Comparison of ENCODE assay signal across 26 cellular contexts in the genomic region with DNA sequence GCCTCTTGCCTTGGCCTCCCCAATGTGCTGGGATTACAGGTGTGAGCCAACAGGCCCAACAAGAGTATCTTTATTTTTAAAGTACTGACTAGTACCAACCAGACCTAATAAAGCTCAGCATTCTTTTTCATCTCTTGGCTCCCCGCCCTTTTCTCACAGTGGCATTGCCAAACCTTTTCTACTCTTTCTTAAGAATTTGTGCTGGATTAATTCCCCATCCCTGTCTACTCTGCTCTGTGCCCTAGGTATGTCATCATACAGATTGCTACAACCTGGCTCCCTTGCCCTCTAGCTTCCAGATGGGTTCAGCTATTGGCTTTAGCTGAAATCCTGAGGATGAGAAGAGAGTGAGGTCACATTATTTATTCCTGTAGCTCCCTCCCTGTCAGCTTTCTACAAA. TPM values are rescaled to one million over a fixed set of nuclear protein-coding genes. Genes with fewer than 3 reads are reported as not detected.
DNase-seq lines count a peak whose midpoint lies in the region; ATAC-seq and TF ChIP-seq lines count a peak whose summit lies in the region.
"Had no signal": no experiment of that assay in that cellular context is flagged by ENCODE, and none has a peak within 500 bp of the region (broad histone marks: within the 10 kb centered on the region; RNA-seq: fewer than 3 reads in every experiment).

No MANE protein-coding gene starts in this region.

- dilution Hi-C loops in mammary epithelial cell (cut with HindIII; ENCODE audit: low sequenced_read_pairs) = no loop called here

- H3K27ac ChIP-seq in RWPE2 (ENCODE audit: poor library complexity, severe bottlenecking) (no peak overlapping the region), mammary epithelial cell (ENCODE audit: insufficient read depth, low read depth, low read length) (no peak overlapping the region), gastroesophageal sphincter (peak overlapping the region in 1 of 4 donors; percentile 24)
- H3K27ac ChIP-seq: SJCRH30 had no signal

- H3K9ac ChIP-seq in mammary epithelial cell (ENCODE audit: insufficient read depth, low read length) = no peak overlapping the region

- H3K36me3 ChIP-seq in RWPE2 (ENCODE audit: low read depth) = no peaks in the 10 kb centered on the region
- no peaks in the 10 kb centered on the region for H3K36me3 ChIP-seq in mammary epithelial cell (ENCODE audit: insufficient read depth, low read length)
- no peaks in the 10 kb centered on the region for H3K36me3 ChIP-seq in gastroesophageal sphincter
- H3K36me3 ChIP-seq: BE2C, SJCRH30 had no signal

- no peak overlapping the region for H2AFZ ChIP-seq in mammary epithelial cell (ENCODE audit: low read depth, low read length)

- no peak overlapping the region for H3K4me3 ChIP-seq in RWPE2 (ENCODE audit: severe bottlenecking)
- no peak overlapping the region for H3K4me3 ChIP-seq in mammary epithelial cell (replicated peaks in 1 of 3; ENCODE audit: insufficient read depth in 1 of 3, low read depth in 2 of 3, low read length in 3 of 3)
- H3K4me3 ChIP-seq in gastroesophageal sphincter = no peak overlapping the region
- H3K4me3 ChIP-seq: GM12878, K562, SJCRH30 had no signal

- no peaks in the 10 kb centered on the region for H3K79me2 ChIP-seq in mammary epithelial cell (ENCODE audit: insufficient read depth, low read length)

- H3K4me2 ChIP-seq in mammary epithelial cell (ENCODE audit: insufficient read depth, low read depth, low read length) = no peak overlapping the region

- ATAC-seq in RWPE2 (ENCODE audit: low read depth) (peak; percentile 56; the same call in 2 of the 3 replicates), gastroesophageal sphincter (peak; percentile 46), GM19328 (IDR thresholded peaks at IDR 0.05; ENCODE audit: unreplicated experiment) (no peak), GM21619 (IDR thresholded peaks at IDR 0.05; ENCODE audit: unreplicated experiment) (no peak)
- ATAC-seq: GM12878, K562, Right ventricle myocardium inferior, SK-N-SH treated with all-trans-retinoic acid at 6 μM for 48 hours had no signal

- CTCF ChIA-PET in mammary epithelial cell (lab: Charles Lee; ENCODE audit: low non-redundant PET) = interaction anchor here (0.7 kb wide), 1 partner anchor 213 kb away, joined by 3 read pairs; no protein-coding TSS in a partner anchor

- no peaks in the 10 kb centered on the region for H3K4me1 ChIP-seq in RWPE2 (ENCODE audit: insufficient read depth, poor library complexity, severe bottlenecking)
- no peaks in the 10 kb centered on the region for H3K4me1 ChIP-seq in mammary epithelial cell (ENCODE audit: insufficient read depth, low read length)
- peaks cover 0 to 3% (median 0%) of the 10 kb centered on the region in 3 donors for H3K4me1 ChIP-seq in gastroesophageal sphincter
- H3K4me1 ChIP-seq: BE2C, SJCRH30 had no signal

- in situ Hi-C loops in mammary epithelial cell (cut with MboI; ENCODE audit: low sequenced_read_pairs in 2 of 2) = no loop called here

- TF ChIP-seq CTCF in RWPE2 (IDR thresholded peaks at IDR 0.05; ENCODE audit: poor library complexity, severe bottlenecking) (no peak), mammary epithelial cell (conservative IDR thresholded peaks at IDR 0.05 in 1 of 2, IDR thresholded peaks at IDR 0.05 in 1 of 2; ENCODE audit: extremely low read depth in 1 of 2, insufficient read depth in 1 of 2, low read depth in 1 of 2, low read length in 2 of 2) (no peak), gastroesophageal sphincter (IDR thresholded peaks at IDR 0.05) (no peak)

- no peak for TF ChIP-seq POLR2A in gastroesophageal sphincter (IDR thresholded peaks at IDR 0.05)

- TF ChIP-seq EP300 in gastroesophageal sphincter (IDR thresholded peaks at IDR 0.05) = no peak

- WGBS in mammary epithelial cell (ENCODE audit: low coverage, missing lambda C conversion rate) = 20% methylated on average over 1 of the region's 1 CpG
- WGBS in gastroesophageal sphincter (ENCODE audit: low coverage in 1 of 2), 2 donors = 100% methylated on average over 1 of the region's 1 CpG; no CpG with 5 or more reads in 1 of the 2 donors

- H4K20me1 ChIP-seq in mammary epithelial cell (ENCODE audit: insufficient read depth, low read length) = no peaks in the 10 kb centered on the region

- DNase-seq in RWPE2 (ENCODE audit: low spot score) (no peak), mammary epithelial cell (peak; percentile 14), RKO (ENCODE audit: low spot score) (no peak), occipital lobe (lab: John Stamatoyannopoulos, UW) (no peak)
- DNase-seq: BE2C; CD8-positive, alpha-beta memory T cell; DMS 273 treated with DMSO at 0.1 percent for 48 hours; DMS79; EL; GDM1; Kasumi-1; MV-4-11; NCI-H1105; NCI-H1436 treated with DMSO at 0.1 percent for 48 hours; NCI-H1930; NCI-H446; NCI-H524 treated with DMSO at 0.1 percent for 48 hours; OCI-M1; SJCRH30 had no signal

- intact Hi-C loops in mammary epithelial cell (cut with micrococcal nuclease) = no loop called here

- no peaks in the 10 kb centered on the region for H3K27me3 ChIP-seq in RWPE2 (ENCODE audit: insufficient read depth, poor library complexity, severe bottlenecking)
- no peaks in the 10 kb centered on the region for H3K27me3 ChIP-seq in mammary epithelial cell (ENCODE audit: insufficient read depth, low read length)
- H3K27me3 ChIP-seq in gastroesophageal sphincter = no peaks in the 10 kb centered on the region
- H3K27me3 ChIP-seq: SJCRH30 had no signal

- BruUV-seq in mammary epithelial cell (replicated peaks; lab: Mats Ljungman, UMichigan) = no TSS peak

- H3K9me3 ChIP-seq in RWPE2 (ENCODE audit: severe bottlenecking) (no peaks in the 10 kb centered on the region), mammary epithelial cell (replicated peaks; ENCODE audit: insufficient read depth, low read length) (no peaks in the 10 kb centered on the region), gastroesophageal sphincter (no peaks in the 10 kb centered on the region)
- H3K9me3 ChIP-seq: BE2C, SJCRH30 had no signal

RNA-seq across cellular contexts. Expression of gene CCNI, which starts 34.9 kb away (rescaled TPM):
- total RNA-seq in mammary epithelial cell (100 to 1,000 TPM; 177 to 250 TPM), gastroesophageal sphincter (100 to 1,000 TPM; 307 to 378 (median 358) TPM), occipital lobe (408 TPM)
- polyA plus RNA-seq in mammary epithelial cell = 206 TPM
- polyA minus RNA-seq in mammary epithelial cell = 499 TPM

RNA-seq across cellular contexts. Expression of gene CCNG2, which starts 46.3 kb away (rescaled TPM):
- total RNA-seq in mammary epithelial cell (10 to 100 TPM; 45.8 to 80.2 TPM), gastroesophageal sphincter (10 to 100 TPM; 19.3 to 27.1 (median 22.4) TPM), occipital lobe (139 TPM)
- 24.2 TPM for polyA plus RNA-seq in mammary epithelial cell
- 53.7 TPM for polyA minus RNA-seq in mammary epithelial cell

Comparison
In these comparisons a context has a peak if more than half of its experiments do, and no peak if none do; other contexts are left out.
1. ATAC-seq: peak in RWPE2 (single experiment) and gastroesophageal sphincter (single experiment); none in GM19328 (single experiment) and GM21619 (single experiment).